In the genomic region with DNA sequence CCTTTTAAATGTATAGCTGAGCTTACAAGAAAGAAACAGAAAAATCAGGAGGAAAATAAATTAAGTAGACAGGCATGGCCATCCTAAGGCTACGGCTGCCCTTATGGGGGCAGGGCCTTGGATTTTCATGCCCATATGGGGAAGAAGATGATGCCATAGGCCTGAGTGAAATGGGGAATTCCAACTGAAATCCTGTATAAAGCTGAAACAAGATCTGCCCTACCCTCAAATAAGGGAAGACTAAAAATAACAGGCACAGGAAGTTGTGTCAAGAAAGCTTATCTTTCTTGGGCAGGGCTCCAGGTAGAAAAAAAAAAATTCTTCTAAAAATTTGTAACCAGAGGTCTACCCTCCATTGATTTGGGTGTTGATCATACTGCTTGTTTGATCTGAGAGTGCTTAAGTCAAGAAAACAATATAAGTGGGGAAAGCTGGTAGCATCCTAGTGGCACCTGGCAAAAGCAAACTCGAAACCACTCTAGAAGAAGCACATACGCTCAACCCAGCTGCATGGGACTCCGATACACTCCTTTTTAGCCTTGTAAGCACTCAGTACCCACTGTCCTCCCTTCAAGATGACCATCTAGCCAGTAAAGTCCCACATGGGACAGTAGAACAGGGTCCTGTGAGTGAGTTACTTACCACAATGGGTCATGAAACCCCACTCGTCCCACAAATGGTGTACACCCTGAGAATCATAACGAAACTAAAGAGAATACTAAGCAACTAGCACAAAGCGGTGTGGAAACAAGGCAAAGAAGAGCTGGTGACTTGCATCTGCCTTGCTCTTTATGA, we compare ENCODE assay signal across 14 cellular contexts. TPM values are rescaled to one million over a fixed set of nuclear protein-coding genes. Genes with fewer than 3 reads are reported as not detected.
DNase-seq lines count a peak whose midpoint lies in the region; ATAC-seq, FAIRE-seq and TF ChIP-seq lines count a peak whose summit lies in the region.
"Had no signal": no experiment of that assay in that cellular context is flagged by ENCODE, and none has a peak within 500 bp of the region (broad histone marks: within the 10 kb centered on the region; RNA-seq: fewer than 3 reads in every experiment).

No MANE protein-coding gene starts in this region.

- TF ChIP-seq EP300 in K562 (IDR thresholded peaks at IDR 0.05; ENCODE audit: low read length): no peak
- TF ChIP-seq EP300 in HepG2 (IDR thresholded peaks at IDR 0.05; ENCODE audit: low read depth in 2 of 2, low read length in 2 of 2): no peak
- TF ChIP-seq EP300 in HepG2 (CRISPR knock-in tag; IDR thresholded peaks at IDR 0.05; ENCODE audit: borderline replicate concordance): no peak

- peak overlapping the region; percentile 87 for H2AFZ ChIP-seq in K562 (ENCODE audit: low read depth, low read length)
- H2AFZ ChIP-seq in HepG2 (ENCODE audit: low read length): no peak overlapping the region

- H3K79me2 ChIP-seq in K562 (ENCODE audit: control insufficient read depth, insufficient read depth, low read length) (no peaks in the 10 kb centered on the region), HepG2 (ENCODE audit: insufficient read depth, low read length) (no peaks in the 10 kb centered on the region)

- CTCF ChIA-PET in K562 (lab: Yijun Ruan, JAX; ENCODE audit: low intra/inter-chr PET ratio): no interaction called here
- CTCF ChIA-PET in HepG2 (lab: Yijun Ruan, JAX; ENCODE audit: low intra/inter-chr PET ratio, low total read pairs): no interaction called here

- intact Hi-C loops in K562 (cut with micrococcal nuclease): no loop called here
- intact Hi-C loops in HepG2 (cut with micrococcal nuclease; ENCODE audit: unreplicated experiment): no loop called here
- intact Hi-C loops in psoas muscle (cut with DNase I): no loop called here
- intact Hi-C loops in left ventricle myocardium superior (cut with micrococcal nuclease): no loop called here

- TF ChIP-seq POLR2A in K562 (conservative IDR thresholded peaks at IDR 0.05): no peak
- TF ChIP-seq POLR2A in HepG2 (IDR thresholded peaks at IDR 0.05; ENCODE audit: insufficient read depth in 1 of 2, low read depth in 2 of 2, low read length in 2 of 2): no peak

- TF ChIP-seq RAD21 in K562 (CRISPR knock-in tag; conservative IDR thresholded peaks at IDR 0.05 in 1 of 2, IDR thresholded peaks at IDR 0.05 in 1 of 2) (no peak), HepG2 (CRISPR knock-in tag; IDR thresholded peaks at IDR 0.05) (no peak)

- H3K9me3 ChIP-seq in K562 (replicated peaks; ENCODE audit: control insufficient read depth, insufficient read depth, low read depth, low read length) (no peaks in the 10 kb centered on the region), HepG2 (ENCODE audit: low read length) (0 out of 2 replicates have a peak, but pooled peaks cover 2% of the 10 kb centered on the region), psoas muscle (no peaks in the 10 kb centered on the region)

- DNase-seq in CD1c-positive myeloid dendritic cell (ENCODE audit: extremely low spot score) (peak; percentile 19), K562 (ENCODE audit: extremely low read depth in 1 of 4, low spot score in 3 of 4) (no peak), HepG2 (ENCODE audit: low spot score) (no peak), psoas muscle (no peak), left ventricle myocardium superior (no peak)
- no peak for DNase-seq in activated T-cell treated with anti-CD3 and anti-CD28 coated beads, Interleukin-2, amount 50 U/mL, for 1 hour
- DNase-seq: AML-193; immature natural killer cell; NCI-H524 treated with DMSO at 0.1 percent for 48 hours; stimulated activated CD4-positive, alpha-beta T cell treated with anti-CD3 and anti-CD28 coated beads, Interleukin-15, amount 100 ng/mL, for 24 hours had no signal

- H3K4me1 ChIP-seq in K562 (replicated peaks in 1 of 2; ENCODE audit: control insufficient read depth in 2 of 2, insufficient read depth in 2 of 2, low read length in 2 of 2) (no peaks in the 10 kb centered on the region; a peak in 1 of 5 replicates), HepG2 (ENCODE audit: insufficient read depth, low read length) (no peaks in the 10 kb centered on the region), psoas muscle (no peaks in the 10 kb centered on the region)

- no peaks in the 10 kb centered on the region for H3K9me1 ChIP-seq in K562 (ENCODE audit: control insufficient read depth, insufficient read depth, low read length)

- peak; percentile 55 for ATAC-seq in GM21367 (IDR thresholded peaks at IDR 0.05; ENCODE audit: unreplicated experiment)
- ATAC-seq in HG03378 (IDR thresholded peaks at IDR 0.05; ENCODE audit: unreplicated experiment): peak; percentile 53
- peak; percentile 57 for ATAC-seq in K562
- no peak for ATAC-seq in HepG2
- ATAC-seq in psoas muscle: no peak
- no peak for ATAC-seq in left ventricle myocardium superior
- ATAC-seq: natural killer cell treated with Interleukin-12 subunit alpha and Interleukin-12 subunit beta and Interleukin-15 and Interleukin-18, amount 100 ng/mL, for 72 hours had no signal

- no peaks in the 10 kb centered on the region for H3K36me3 ChIP-seq in K562 (ENCODE audit: control insufficient read depth, insufficient read depth, low read length)
- no peaks in the 10 kb centered on the region for H3K36me3 ChIP-seq in HepG2 (replicated peaks in 1 of 2; ENCODE audit: control insufficient read depth in 1 of 2, insufficient read depth in 2 of 2, low read length in 2 of 2)
- no peaks in the 10 kb centered on the region for H3K36me3 ChIP-seq in psoas muscle (ENCODE audit: insufficient read depth in 1 of 2, low read depth in 1 of 2)

- no peaks in the 10 kb centered on the region for H4K20me1 ChIP-seq in K562 (replicated peaks; ENCODE audit: control insufficient read depth, insufficient read depth, low read length)
- H4K20me1 ChIP-seq in HepG2 (ENCODE audit: insufficient read depth, low read length): no peaks in the 10 kb centered on the region

- in situ Hi-C loops in K562 (cut with MboI): no loop called here
- in situ Hi-C loops in HepG2 (cut with HindIII; ENCODE audit: extremely low pct_ligation_motif_present, low pct_unique_long_range_greater_than_20kb): no loop called here

- H3K27ac ChIP-seq in K562 (ENCODE audit: extremely low read depth, low read depth, low read length) (no peak overlapping the region; the same call in 2 of the 3 replicates), HepG2 (ENCODE audit: extremely low read length, insufficient read depth, low read length) (no peak overlapping the region), psoas muscle (no peak overlapping the region)
- H3K27ac ChIP-seq: SK-N-MC had no signal

- H3K9ac ChIP-seq in K562 (ENCODE audit: insufficient read depth in 1 of 2, low read depth in 2 of 2, low read length in 2 of 2) (no peak overlapping the region), HepG2 (ENCODE audit: insufficient read depth, low read depth, low read length) (no peak overlapping the region)

- FAIRE-seq in K562 (lab: Jason Lieb, UNC): no peak
- FAIRE-seq in HepG2 (lab: Jason Lieb, UNC): no peak

- H3K4me3 ChIP-seq in K562 (no peak overlapping the region), HepG2 (replicated peaks in 1 of 3; ENCODE audit: insufficient read depth in 1 of 3, low read depth in 2 of 3, low read length in 3 of 3) (no peak overlapping the region), psoas muscle (no peak overlapping the region)
- H3K4me3 ChIP-seq: SK-N-MC had no signal

- H3K27me3 ChIP-seq in K562 (ENCODE audit: control insufficient read depth in 2 of 2, insufficient read depth in 2 of 2, low read length in 2 of 2) (no peaks in the 10 kb centered on the region), HepG2 (ENCODE audit: control insufficient read depth in 1 of 2, insufficient read depth in 2 of 2, low read length in 2 of 2) (no peaks in the 10 kb centered on the region), psoas muscle (ENCODE audit: insufficient read depth in 3 of 3, low read length in 2 of 3) (no peaks in the 10 kb centered on the region)

- POLR2A ChIA-PET in K562 (lab: Yijun Ruan, JAX): interaction anchor here (0.6 to 1.1 kb wide), 3 partner anchors 8 to 390 kb away, joined by 3 to 4 read pairs (median 3); a partner anchor contains a TSS
- POLR2A ChIA-PET in HepG2 (lab: Yijun Ruan, JAX): no interaction called here

- BruUV-seq in K562 (replicated peaks; lab: Mats Ljungman, UMichigan): no TSS peak
- no TSS peak for BruUV-seq in HepG2 (replicated peaks; lab: Mats Ljungman, UMichigan)

- no peak for TF ChIP-seq CTCF in K562 (IDR thresholded peaks at IDR 0.05 in 2 of 3, conservative IDR thresholded peaks at IDR 0.05 in 1 of 3; ENCODE audit: insufficient read depth in 2 of 3, low read depth in 1 of 3, low read length in 3 of 3)
- no peak for TF ChIP-seq CTCF in HepG2 (CRISPR knock-in tag; IDR thresholded peaks at IDR 0.05)
- TF ChIP-seq CTCF in psoas muscle (IDR thresholded peaks at IDR 0.05): no peak

- H3K4me2 ChIP-seq in K562 (ENCODE audit: insufficient read depth, low read length) (peak overlapping the region; percentile 65), HepG2 (ENCODE audit: low read depth, low read length) (no peak overlapping the region)

- 43% methylated on average over 7 of the region's 7 CpGs for WGBS in K562 (ENCODE audit: insufficient coverage, low coverage, missing lambda C conversion rate)
- WGBS in HepG2 (ENCODE audit: low lambda C conversion rate): 10% methylated on average over 7 of the region's 7 CpGs
- 82 to 88% (median 84%) methylated on average over 7 of the region's 7 CpGs for WGBS in psoas muscle, 3 donors

RNA-seq across cellular contexts. Expression of a gene that starts 22.3 kb away (rescaled TPM):
- total RNA-seq in K562 (2011; cell fraction: chromatin; rRNA removed; ENCODE audit: low replicate concordance): 0.63 and 1.0 TPM in 2 replicates
- total RNA-seq in K562 (2011; cell fraction: nucleolus; rRNA removed): 0.26 and 0.33 TPM in 2 replicates
- 0.44 and 0.46 TPM in 2 replicates for total RNA-seq in K562 (2011; cell fraction: nucleoplasm; rRNA removed)
- total RNA-seq in K562 (2014; rRNA removed): 0.05 and 0.12 TPM in 2 replicates
- total RNA-seq in K562 (2014; rRNA removed; fragmentation: Illumina TruSeq; extraction: Trizol): 0.18 and 0.32 TPM in 2 replicates
- 0.25 and 0.30 TPM in 2 replicates for total RNA-seq in K562 (2015; rRNA removed; fragmentation: Illumina TruSeq; extraction: Trizol)
- 0.31 and 0.36 TPM in 2 replicates for total RNA-seq in K562 (2021)
- 0.40 and 0.45 TPM in 2 replicates for polyA plus RNA-seq in K562 (2011; rRNA removed)
- 0.04 and 0.10 TPM in 2 replicates for polyA plus RNA-seq in K562 (2011; cell fraction: cytosol; rRNA removed)
- 0.36 and 0.38 TPM in 2 replicates for polyA plus RNA-seq in K562 (2011; cell fraction: nucleus; rRNA removed)
- 0.11 and 0.20 TPM in 2 replicates for polyA plus RNA-seq in K562 (2012)
- 0.25 and 0.42 TPM in 2 replicates for polyA plus RNA-seq in K562 (2014; fragmentation: Illumina TruSeq; extraction: Trizol)
- polyA plus RNA-seq in K562 (2014; fragmentation: Nextera tagmentation; extraction: Ambion mirVana): under 1 TPM; 0.03 to 0.14 TPM
- polyA plus RNA-seq in K562 (2014; rRNA removed): 0.15 and 0.16 TPM in 2 replicates
- 0.51 and 1.1 TPM in 2 replicates for polyA minus RNA-seq in K562 (2011; rRNA and poly(A)+ RNA removed)
- polyA minus RNA-seq in K562 (2011; cell fraction: cytosol; rRNA and poly(A)+ RNA removed): not detected in 2 replicates
- polyA minus RNA-seq in K562 (2011; cell fraction: nucleus; rRNA and poly(A)+ RNA removed): 0.33 and 0.40 TPM in 2 replicates
- 0.07 and 0.09 TPM in 2 replicates for total RNA-seq in HepG2 (2016; rRNA removed; fragmentation: Illumina TruSeq; extraction: Trizol)
- not detected in 2 replicates for total RNA-seq in HepG2 (2016; cell fraction: cytosol; rRNA removed; fragmentation: Illumina TruSeq; extraction: Trizol; ENCODE audit: low read depth)
- 0.15 TPM in 1 of 2 replicates, not detected in the other for total RNA-seq in HepG2 (2016; cell fraction: insoluble cytoplasmic fraction; rRNA removed; fragmentation: Illumina TruSeq; extraction: Trizol)
- not detected in 2 replicates for total RNA-seq in HepG2 (2016; cell fraction: membrane; rRNA removed; fragmentation: Illumina TruSeq; extraction: Trizol)
- 0.12 and 0.25 TPM in 2 replicates for total RNA-seq in HepG2 (2016; cell fraction: nucleus; rRNA removed; fragmentation: Illumina TruSeq; extraction: Trizol)
- polyA plus RNA-seq in HepG2 (2011; rRNA removed): not detected in 2 replicates
- not detected in 2 replicates for polyA plus RNA-seq in HepG2 (2011; cell fraction: cytosol; rRNA removed)
- not detected in 2 replicates for polyA plus RNA-seq in HepG2 (2011; cell fraction: nucleus; rRNA removed)
- polyA plus RNA-seq in HepG2 (2012): not detected in 2 replicates
- not detected in 2 replicates for polyA plus RNA-seq in HepG2 (2016; cell fraction: cytosol; fragmentation: Illumina TruSeq; extraction: Trizol; ENCODE audit: low read depth)
- not detected in 2 replicates for polyA plus RNA-seq in HepG2 (2016; cell fraction: insoluble cytoplasmic fraction; fragmentation: Illumina TruSeq; extraction: Trizol; ENCODE audit: low read depth)
- polyA plus RNA-seq in HepG2 (2016; cell fraction: membrane; fragmentation: Illumina TruSeq; extraction: Trizol; ENCODE audit: low read depth): not detected in 2 replicates
- 0.11 and 0.85 TPM in 2 replicates for polyA plus RNA-seq in HepG2 (2016; cell fraction: nucleus; fragmentation: Illumina TruSeq; extraction: Trizol; ENCODE audit: insufficient read depth, low read depth)
- polyA minus RNA-seq in HepG2 (2011; rRNA and poly(A)+ RNA removed; ENCODE audit: low replicate concordance): 0.07 TPM in 1 of 2 replicates, not detected in the other
- not detected in 2 replicates for polyA minus RNA-seq in HepG2 (2011; cell fraction: cytosol; rRNA and poly(A)+ RNA removed)
- polyA minus RNA-seq in HepG2 (2011; cell fraction: nucleus; rRNA and poly(A)+ RNA removed): 0.25 and 0.26 TPM in 2 replicates
- total RNA-seq in psoas muscle: under 1 TPM in 3 of 4 donors, not detected in 1; 0.10 to 0.29 (median 0.16) TPM
- under 1 TPM; 0.04 to 0.10 (median 0.08) TPM for polyA plus RNA-seq in psoas muscle
- 0.25 TPM for total RNA-seq in left ventricle myocardium superior

Comparison
In these comparisons a context has a peak if more than half of its experiments do, and no peak if none do; other contexts are left out.
1. ATAC-seq: peak in GM21367 (single experiment), HG03378 (single experiment) and K562 (single experiment); none in HepG2 (single experiment), psoas muscle (0 of 4) and left ventricle myocardium superior (single experiment).